2 cellular contexts compared by ENCODE assay signal in genomic region chr22:37728620-37729019, GRCh38.
TF ChIP-seq lines count a peak whose summit lies in the region.

No MANE protein-coding gene starts in this region.

TF ChIP-seq in liver, 16 proteins besides CTCF, POLR2A, EP300 and RAD21:
- TF ChIP-seq NR2F2 (IDR thresholded peaks at IDR 0.05) (no peak), MAX (IDR thresholded peaks at IDR 0.05) (no peak), YY1 (IDR thresholded peaks at IDR 0.05) (no peak), JUND (IDR thresholded peaks at IDR 0.05) (no peak), GABPA (IDR thresholded peaks at IDR 0.05 in 1 of 2, conservative IDR thresholded peaks at IDR 0.05 in 1 of 2) (no peak), EGR1 (IDR thresholded peaks at IDR 0.05; ENCODE audit: low read depth in 2 of 2) (no peak), SP1 (IDR thresholded peaks at IDR 0.05) (no peak), FOXA1 (IDR thresholded peaks at IDR 0.05) (no peak), HNF4G (IDR thresholded peaks at IDR 0.05) (no peak), FOXA2 (IDR thresholded peaks at IDR 0.05) (no peak), HNF4A (conservative IDR thresholded peaks at IDR 0.05) (no peak), REST (IDR thresholded peaks at IDR 0.05) (no peak)

TF ChIP-seq in HepG2, 621 proteins besides CTCF, POLR2A, EP300 and RAD21:
- TF ChIP-seq ZUFSP (CRISPR knock-in tag; IDR thresholded peaks at IDR 0.05; ENCODE audit: borderline replicate concordance) (no peak), DMAP1 (CRISPR knock-in tag; IDR thresholded peaks at IDR 0.05) (no peak), ZNF816 (CRISPR knock-in tag; IDR thresholded peaks at IDR 0.05; ENCODE audit: borderline replicate concordance) (no peak), STAG1 (CRISPR knock-in tag; IDR thresholded peaks at IDR 0.05) (no peak), HNRNPUL1 (IDR thresholded peaks at IDR 0.05; ENCODE audit: low read depth, low read length) (no peak), NR2F6 (IDR thresholded peaks at IDR 0.05) (no peak), NR2F6 (CRISPR knock-in tag; IDR thresholded peaks at IDR 0.05) (no peak), THRA (CRISPR knock-in tag; IDR thresholded peaks at IDR 0.05; ENCODE audit: borderline replicate concordance) (no peak), ZNF550 (CRISPR knock-in tag; IDR thresholded peaks at IDR 0.05; ENCODE audit: borderline replicate concordance) (no peak), ZBTB39 (CRISPR knock-in tag; IDR thresholded peaks at IDR 0.05) (no peak), HOXA3 (CRISPR knock-in tag; IDR thresholded peaks at IDR 0.05) (no peak), TGIF2 (CRISPR knock-in tag; IDR thresholded peaks at IDR 0.05) (no peak)
TF ChIP-seq in HepG2: peak in this region for 0.
